7 cellular contexts compared by ENCODE assay signal in genomic region chr6:41073968-41074691, GRCh38. TPM values are rescaled to one million over a fixed set of nuclear protein-coding genes. Genes with fewer than 3 reads are reported as not detected.
DNase-seq lines count a peak whose midpoint lies in the region; ATAC-seq and TF ChIP-seq lines count a peak whose summit lies in the region.
"Had no signal": no experiment of that assay in that cellular context is flagged by ENCODE, and none has a peak within 500 bp of the region (broad histone marks: within the 10 kb centered on the region; RNA-seq: fewer than 3 reads in every experiment).

No MANE protein-coding gene starts in this region.

- no peaks in the 10 kb centered on the region for H3K27me3 ChIP-seq in GM23248 (replicated peaks; ENCODE audit: insufficient read depth)
- H3K27me3 ChIP-seq in SJCRH30 = no peaks in the 10 kb centered on the region
- H3K27me3 ChIP-seq in iPS DF 6.9 (ENCODE audit: control insufficient read depth, insufficient read depth, low read length) = no peaks in the 10 kb centered on the region
- no peaks in the 10 kb centered on the region for H3K27me3 ChIP-seq in uterus

- H3K36me3 ChIP-seq in GM23248 (ENCODE audit: low read depth) = peaks cover 2% of the 10 kb centered on the region
- H3K36me3 ChIP-seq in SJCRH30 = peaks cover 5% of the 10 kb centered on the region; the same call in 1 of the 2 replicates
- peaks cover 3% of the 10 kb centered on the region; the same call in 1 of the 2 replicates for H3K36me3 ChIP-seq in iPS DF 6.9 (ENCODE audit: control insufficient read depth, insufficient read depth, low read length)
- no peaks in the 10 kb centered on the region for H3K36me3 ChIP-seq in uterus

- peaks cover 35% of the 10 kb centered on the region for H3K4me1 ChIP-seq in GM23248 (ENCODE audit: insufficient read depth)
- peaks cover 4% of the 10 kb centered on the region; the same call in 1 of the 2 replicates for H3K4me1 ChIP-seq in SJCRH30
- no peaks in the 10 kb centered on the region for H3K4me1 ChIP-seq in iPS DF 6.9 (ENCODE audit: control insufficient read depth, insufficient read depth, low read length)
- peaks cover 4 to 12% of the 10 kb centered on the region in 2 donors for H3K4me1 ChIP-seq in uterus

- no peak for TF ChIP-seq POLR2A in uterus (IDR thresholded peaks at IDR 0.05)

- DNase-seq in GM23248 (peak; percentile 86), SJCRH30 (peak in 1 of 2 experiments; percentile 49), iPS DF 6.9 (ENCODE audit: low read depth, low spot score) (no peak), uterus (no peak), NCI-H2196 (lab: John Stamatoyannopoulos, UW; ENCODE audit: unreplicated experiment) (no peak)

- in situ Hi-C loops in GM23248 (cut with MboI) = no loop called here

- ATAC-seq in HG03175 (IDR thresholded peaks at IDR 0.05; ENCODE audit: unreplicated experiment) = no peak

- intact Hi-C loops in uterus (cut with DNase I; ENCODE audit: low total_unique reads) = no loop called here

- peaks cover 37% of the 10 kb centered on the region; the same call in 1 of the 2 replicates for H3F3A ChIP-seq in GM23248 (ENCODE audit: insufficient read depth)

- peak overlapping the region; percentile 99 for H3K9ac ChIP-seq in GM23248

- H3K9me3 ChIP-seq in GM23248 (ENCODE audit: low read depth) (no peaks in the 10 kb centered on the region), SJCRH30 (replicated peaks) (no peaks in the 10 kb centered on the region), iPS DF 6.9 (ENCODE audit: control insufficient read depth, insufficient read depth, low read length) (no peaks in the 10 kb centered on the region), uterus (no peaks in the 10 kb centered on the region)

- H2AFZ ChIP-seq in GM23248 = peak overlapping the region; percentile 90

- no peaks in the 10 kb centered on the region for H4K20me1 ChIP-seq in GM23248 (ENCODE audit: insufficient read depth)

- no peaks in the 10 kb centered on the region for H3K9me2 ChIP-seq in GM23248 (ENCODE audit: insufficient read depth)

- peaks cover 59% of the 10 kb centered on the region for H3K79me2 ChIP-seq in GM23248 (ENCODE audit: insufficient read depth)

- 9 to 10% methylated on average over 11 of the region's 11 CpGs for WGBS in GM23248 (ENCODE audit: low coverage in 1 of 2, low lambda C conversion rate in 2 of 2, missing lambda C conversion rate in 2 of 2), 2 experiments
- no CpG with 5 or more reads among the region's 11 CpGs for WGBS in iPS DF 6.9 (ENCODE audit: insufficient coverage, insufficient read length)

- peak overlapping the region; percentile 97 for H3K27ac ChIP-seq in GM23248
- peak overlapping the region; percentile 87 for H3K27ac ChIP-seq in SJCRH30
- H3K27ac ChIP-seq in iPS DF 6.9 (ENCODE audit: low read length) = no peak overlapping the region
- H3K27ac ChIP-seq in uterus = peak overlapping the region; percentile 97 to 100

- TF ChIP-seq CTCF in uterus (IDR thresholded peaks at IDR 0.05) = no peak

- H3K4me3 ChIP-seq in GM23248 (peak overlapping the region; percentile 87), SJCRH30 (peak overlapping the region; percentile 96), iPS DF 6.9 (ENCODE audit: low read length) (peak overlapping the region; percentile 53; the same call in 1 of the 2 replicates), uterus (peak overlapping the region; percentile 68 to 94)

- H3K4me2 ChIP-seq in GM23248 (ENCODE audit: unreplicated experiment) = peak overlapping the region; percentile 99

RNA-seq across cellular contexts. Expression of gene NFYA, which starts 1.4 kb away (rescaled TPM):
- total RNA-seq in GM23248 (2014; rRNA removed; shearing (Covaris generic)) = 8.8 and 9.5 TPM in 2 replicates
- polyA plus RNA-seq in GM23248 (2016; fragmentation: Nextera tagmentation; extraction: Ambion mirVana) = 9.4 and 9.8 TPM in 2 replicates
- total RNA-seq in SJCRH30 (2014; rRNA removed; shearing (Covaris generic)) = 32.4 and 33.3 TPM in 2 replicates
- 10 to 100 TPM; 10.9 to 43.6 (median 18.4) TPM for total RNA-seq in uterus

RNA-seq across cellular contexts. Expression of gene OARD1, which starts 2.0 kb away (rescaled TPM):
- total RNA-seq in GM23248 (2014; rRNA removed; shearing (Covaris generic)) = 4.5 and 11.6 TPM in 2 replicates
- polyA plus RNA-seq in GM23248 (2016; fragmentation: Nextera tagmentation; extraction: Ambion mirVana) = 18.6 TPM in 2 replicates
- total RNA-seq in SJCRH30 (2014; rRNA removed; shearing (Covaris generic)) = 24.8 and 30.8 TPM in 2 replicates
- total RNA-seq in uterus = 10 to 100 TPM in 3 of 4 donors, 1 to 10 TPM in 1; 7.4 to 21.9 (median 18.2) TPM

RNA-seq across cellular contexts. Expression of gene APOBEC2, which starts 21.1 kb away (rescaled TPM):
- not detected in 2 replicates for total RNA-seq in GM23248 (2014; rRNA removed; shearing (Covaris generic))
- not detected in 2 replicates for polyA plus RNA-seq in GM23248 (2016; fragmentation: Nextera tagmentation; extraction: Ambion mirVana)
- 7.0 and 7.7 TPM in 2 replicates for total RNA-seq in SJCRH30 (2014; rRNA removed; shearing (Covaris generic))
- total RNA-seq in uterus = not detected
- total RNA-seq: dermis microvascular lymphatic vessel endothelial cell had no signal

RNA-seq across cellular contexts. Expression of gene TSPO2, which starts 31.9 kb away (rescaled TPM):
- total RNA-seq in GM23248 (2014; rRNA removed; shearing (Covaris generic)) = not detected in 2 replicates
- polyA plus RNA-seq in GM23248 (2016; fragmentation: Nextera tagmentation; extraction: Ambion mirVana) = not detected in 2 replicates
- not detected in 2 replicates for total RNA-seq in SJCRH30 (2014; rRNA removed; shearing (Covaris generic))
- total RNA-seq in uterus = not detected
- total RNA-seq: dermis microvascular lymphatic vessel endothelial cell had no signal

RNA-seq across cellular contexts. Expression of gene UNC5CL, which starts 35.1 kb away (rescaled TPM):
- total RNA-seq in GM23248 (2014; rRNA removed; shearing (Covaris generic)) = not detected in 2 replicates
- not detected in 2 replicates for polyA plus RNA-seq in GM23248 (2016; fragmentation: Nextera tagmentation; extraction: Ambion mirVana)
- 0.23 and 0.40 TPM in 2 replicates for total RNA-seq in SJCRH30 (2014; rRNA removed; shearing (Covaris generic))
- 1 to 10 TPM in 2 of 4 donors, under 1 TPM in 1, not detected in 1; 0.26 to 1.4 (median 1.2) TPM for total RNA-seq in uterus
